In genomic region chr15:43932036-43932435, GRCh38 we compare ENCODE assay signal across 17 cellular contexts.
"Had no signal": no experiment of that assay in that cellular context is flagged by ENCODE, and none has a peak within 500 bp of the region (broad histone marks: within the 10 kb centered on the region; RNA-seq: fewer than 3 reads in every experiment).

No MANE protein-coding gene starts in this region.

- DNase-seq: effector CD8-positive, alpha-beta T cell; immature natural killer cell; left ventricle myocardium inferior; naive thymus-derived CD4-positive, alpha-beta T cell; nephron progenitor cell; psoas muscle; retina; stimulated activated CD4-positive, alpha-beta T cell treated with anti-CD3 and anti-CD28 coated beads, Interleukin-12 subunit alpha, Interleukin-12 subunit beta, amount 100 ng/mL, for 4 hours; stimulated activated naive CD4-positive, alpha-beta T cell; stomach; tibial artery; upper lobe of left lung; uterus had no signal

- H3K9me3 Mint-ChIP-seq: immature natural killer cell, nephron progenitor cell had no signal

- H3K4me1 Mint-ChIP-seq: immature natural killer cell; naive thymus-derived CD4-positive, alpha-beta T cell had no signal

- ATAC-seq: gastroesophageal sphincter; naive thymus-derived CD4-positive, alpha-beta T cell; psoas muscle had no signal

- H3K4me1 ChIP-seq: gastroesophageal sphincter, psoas muscle, stomach, tibial artery, upper lobe of left lung, uterus had no signal

- H3K4me3 ChIP-seq: coronary artery, gastroesophageal sphincter, left ventricle myocardium inferior, psoas muscle, skin epidermis, stomach, tibial artery, upper lobe of left lung, uterus had no signal

- H3K9me3 ChIP-seq: gastroesophageal sphincter, left ventricle myocardium inferior, neutrophil, psoas muscle, stomach, tibial artery, upper lobe of left lung, uterus had no signal

- H3K36me3 Mint-ChIP-seq: immature natural killer cell; naive thymus-derived CD4-positive, alpha-beta T cell had no signal

- H3K27ac ChIP-seq: coronary artery, gastroesophageal sphincter, left ventricle myocardium inferior, neutrophil, psoas muscle, skin epidermis, stomach, tibial artery, upper lobe of left lung, uterus had no signal

- H3K4me3 Mint-ChIP-seq: immature natural killer cell; naive thymus-derived CD4-positive, alpha-beta T cell; nephron progenitor cell had no signal

- H3K27me3 ChIP-seq: tibial artery, upper lobe of left lung, uterus had no signal

- H3K27ac Mint-ChIP-seq: immature natural killer cell; naive thymus-derived CD4-positive, alpha-beta T cell; nephron progenitor cell had no signal

- H3K36me3 ChIP-seq: gastroesophageal sphincter, left ventricle myocardium inferior, neutrophil, stomach, tibial artery, upper lobe of left lung, uterus had no signal
